1 cellular context compared by ENCODE assay signal in genomic region chr20:38985060-38985459, GRCh38.
TF ChIP-seq lines count a peak whose summit lies in the region.

No MANE protein-coding gene starts in this region.

TF ChIP-seq in IMR-90, 13 proteins besides CTCF, POLR2A, EP300 and RAD21:
- no peak for TF ChIP-seq BHLHE40 (IDR thresholded peaks at IDR 0.05; ENCODE audit: low read depth, low read length)
- TF ChIP-seq MAZ (IDR thresholded peaks at IDR 0.05; ENCODE audit: borderline replicate concordance, low read depth, low read length): no peak
- TF ChIP-seq, protein P1, sequence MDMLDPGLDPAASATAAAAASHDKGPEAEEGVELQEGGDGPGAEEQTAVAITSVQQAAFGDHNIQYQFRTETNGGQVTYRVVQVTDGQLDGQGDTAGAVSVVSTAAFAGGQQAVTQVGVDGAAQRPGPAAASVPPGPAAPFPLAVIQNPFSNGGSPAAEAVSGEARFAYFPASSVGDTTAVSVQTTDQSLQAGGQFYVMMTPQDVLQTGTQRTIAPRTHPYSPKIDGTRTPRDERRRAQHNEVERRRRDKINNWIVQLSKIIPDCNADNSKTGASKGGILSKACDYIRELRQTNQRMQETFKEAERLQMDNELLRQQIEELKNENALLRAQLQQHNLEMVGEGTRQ (IDR thresholded peaks at IDR 0.05; ENCODE audit: low read depth, low read length): no peak
- no peak for TF ChIP-seq MAFK (IDR thresholded peaks at IDR 0.05; ENCODE audit: low read depth, low read length)
- TF ChIP-seq CHD1 (IDR thresholded peaks at IDR 0.05; ENCODE audit: low read depth, low read length): no peak
- no peak for TF ChIP-seq RFX5 (IDR thresholded peaks at IDR 0.05; ENCODE audit: low read depth, low read length)
- TF ChIP-seq MXI1 (IDR thresholded peaks at IDR 0.05; ENCODE audit: borderline replicate concordance, low read depth, low read length): no peak
- no peak for TF ChIP-seq NFE2L2 (IDR thresholded peaks at IDR 0.05; ENCODE audit: low read depth, low read length)
- TF ChIP-seq SMC3 (IDR thresholded peaks at IDR 0.05; ENCODE audit: low read depth, low read length): no peak
- no peak for TF ChIP-seq ELK1 (IDR thresholded peaks at IDR 0.05; ENCODE audit: borderline replicate concordance, low read depth, low read length)
- TF ChIP-seq FOS (IDR thresholded peaks at IDR 0.05; ENCODE audit: low read depth, low read length): no peak
